16 cellular contexts compared by ENCODE assay signal in genomic region chr7:44224216-44224950, GRCh38. TPM values are rescaled to one million over a fixed set of nuclear protein-coding genes. Genes with fewer than 3 reads are reported as not detected.
DNase-seq lines count a peak whose midpoint lies in the region; ATAC-seq and TF ChIP-seq lines count a peak whose summit lies in the region.
"Had no signal": no experiment of that assay in that cellular context is flagged by ENCODE, and none has a peak within 500 bp of the region (broad histone marks: within the 10 kb centered on the region; RNA-seq: fewer than 3 reads in every experiment).

No MANE protein-coding gene starts in this region.

- H3K4me3 Mint-ChIP-seq in chondrocyte (ENCODE audit: unreplicated experiment): no peak overlapping the region
- H3K4me3 Mint-ChIP-seq: activated CD4-positive, alpha-beta memory T cell treated with anti-CD3 and anti-CD28 coated beads for 36 hours; immature natural killer cell; mesothelial cell of epicardium; stimulated activated effector memory CD8-positive, alpha-beta T cell treated with anti-CD3 and anti-CD28 coated beads, Interleukin-12 subunit alpha, Interleukin-12 subunit beta, amount 100 ng/mL, for 72 hours had no signal

- no peak overlapping the region for H3K4me3 ChIP-seq in thyroid gland (replicated peaks in 1 of 3)
- H3K4me3 ChIP-seq: adrenal gland had no signal

- DNase-seq in COLO668 (lab: John Stamatoyannopoulos, UW; ENCODE audit: unreplicated experiment) (peak; percentile 96), NCI-H1105 treated with DMSO at 0.1 percent for 48 hours (lab: John Stamatoyannopoulos, UW) (peak; percentile 87), NCI-H748 (lab: John Stamatoyannopoulos, UW; ENCODE audit: unreplicated experiment) (peak; percentile 87), chondrocyte (ENCODE audit: low spot score) (peak; percentile 71), thyroid gland (no peak)
- DNase-seq: activated CD4-positive, alpha-beta memory T cell treated with anti-CD3 and anti-CD28 coated beads for 36 hours; adrenal gland; GOT3; immature natural killer cell; NCI-H1048; trophoblast cell had no signal

- no peaks in the 10 kb centered on the region for H3K9me3 Mint-ChIP-seq in chondrocyte (ENCODE audit: low read depth)
- H3K9me3 Mint-ChIP-seq: activated CD4-positive, alpha-beta memory T cell treated with anti-CD3 and anti-CD28 coated beads for 36 hours; immature natural killer cell; mesothelial cell of epicardium; stimulated activated effector memory CD8-positive, alpha-beta T cell treated with anti-CD3 and anti-CD28 coated beads, Interleukin-12 subunit alpha, Interleukin-12 subunit beta, amount 100 ng/mL, for 72 hours had no signal

- no peak overlapping the region for H3K27ac Mint-ChIP-seq in chondrocyte (ENCODE audit: unreplicated experiment)
- H3K27ac Mint-ChIP-seq: activated CD4-positive, alpha-beta memory T cell treated with anti-CD3 and anti-CD28 coated beads for 36 hours; immature natural killer cell; mesothelial cell of epicardium; stimulated activated effector memory CD8-positive, alpha-beta T cell treated with anti-CD3 and anti-CD28 coated beads, Interleukin-12 subunit alpha, Interleukin-12 subunit beta, amount 100 ng/mL, for 72 hours had no signal

- no peaks in the 10 kb centered on the region for H3K27me3 ChIP-seq in thyroid gland
- H3K27me3 ChIP-seq: adrenal gland had no signal

- no peaks in the 10 kb centered on the region for H3K36me3 ChIP-seq in thyroid gland
- H3K36me3 ChIP-seq: adrenal gland had no signal

- no peaks in the 10 kb centered on the region for H3K36me3 Mint-ChIP-seq in chondrocyte (ENCODE audit: low read depth)
- H3K36me3 Mint-ChIP-seq: activated CD4-positive, alpha-beta memory T cell treated with anti-CD3 and anti-CD28 coated beads for 36 hours; immature natural killer cell; mesothelial cell of epicardium; stimulated activated effector memory CD8-positive, alpha-beta T cell treated with anti-CD3 and anti-CD28 coated beads, Interleukin-12 subunit alpha, Interleukin-12 subunit beta, amount 100 ng/mL, for 72 hours had no signal

- H3K4me1 Mint-ChIP-seq in chondrocyte (ENCODE audit: low read depth): no peaks in the 10 kb centered on the region
- H3K4me1 Mint-ChIP-seq: immature natural killer cell; stimulated activated effector memory CD8-positive, alpha-beta T cell treated with anti-CD3 and anti-CD28 coated beads, Interleukin-12 subunit alpha, Interleukin-12 subunit beta, amount 100 ng/mL, for 72 hours had no signal

- no peaks in the 10 kb centered on the region for H3K4me1 ChIP-seq in thyroid gland
- H3K4me1 ChIP-seq: adrenal gland had no signal

- intact Hi-C loops in thyroid gland (cut with DNase I): no loop called here

- WGBS in thyroid gland, 2 donors: 73 to 80% methylated on average over 13 to 14 of the region's 14 CpGs

- TF ChIP-seq CTCF in chondrocyte (IDR thresholded peaks at IDR 0.05): no peak
- TF ChIP-seq CTCF in thyroid gland (IDR thresholded peaks at IDR 0.05): no peak

- TF ChIP-seq POLR2A in thyroid gland (IDR thresholded peaks at IDR 0.05): no peak

- ATAC-seq in GM21576 (IDR thresholded peaks at IDR 0.05; ENCODE audit: unreplicated experiment): no peak
- ATAC-seq in HG02938 (IDR thresholded peaks at IDR 0.05; ENCODE audit: unreplicated experiment): no peak
- ATAC-seq in HG03280 (IDR thresholded peaks at IDR 0.05; ENCODE audit: unreplicated experiment): no peak
- ATAC-seq: stimulated activated effector memory CD8-positive, alpha-beta T cell treated with anti-CD3 and anti-CD28 coated beads, Interleukin-12 subunit alpha, Interleukin-12 subunit beta, amount 100 ng/mL, for 72 hours had no signal

- peaks cover 12% of the 10 kb centered on the region for H3K27me3 Mint-ChIP-seq in chondrocyte (ENCODE audit: low read depth)

- H3K27ac ChIP-seq in thyroid gland: no peak overlapping the region
- H3K27ac ChIP-seq: adrenal gland had no signal

- no peaks in the 10 kb centered on the region for H3K9me3 ChIP-seq in thyroid gland
- H3K9me3 ChIP-seq: adrenal gland had no signal

RNA-seq across cellular contexts. Expression of gene YKT6, which starts 23.6 kb away (rescaled TPM):
- total RNA-seq in chondrocyte (126 to 133 TPM (median 131 TPM) in 3 replicates), thyroid gland (10 to 100 TPM; 51.7 to 90.0 (median 60.2) TPM)

RNA-seq across cellular contexts. Expression of gene GCK, which starts 35.1 kb away (rescaled TPM):
- total RNA-seq in chondrocyte (0.31 to 0.44 TPM (median 0.37 TPM) in 3 replicates), thyroid gland (under 1 TPM in 2 of 4 donors, not detected in 2; 0.22 to 0.73 TPM)

Comparison
In these comparisons a context has a peak if more than half of its experiments do, and no peak if none do; other contexts are left out.
1. DNase-seq: peak in COLO668 (single experiment), NCI-H1105 treated with DMSO at 0.1 percent for 48 hours (single experiment), NCI-H748 (single experiment) and chondrocyte (single experiment); none in thyroid gland (0 of 2).